1 cellular context compared by ENCODE assay signal in genomic region chr11:71488968-71489265, GRCh38.
TF ChIP-seq lines count a peak whose summit lies in the region.

No MANE protein-coding gene starts in this region.

TF ChIP-seq in K562, 482 proteins besides CTCF, POLR2A, EP300 and RAD21:
- TF ChIP-seq CBFA2T3 (IDR thresholded peaks at IDR 0.05) = no peak
- no peak for TF ChIP-seq AFF4 (CRISPR knock-in tag; IDR thresholded peaks at IDR 0.05)
- TF ChIP-seq CBFA2T2 (conservative IDR thresholded peaks at IDR 0.05) = no peak
- no peak for TF ChIP-seq TCFL5 (CRISPR knock-in tag; conservative IDR thresholded peaks at IDR 0.05)
